Comparison of ENCODE assay signal across 13 cellular contexts in the genomic region with DNA sequence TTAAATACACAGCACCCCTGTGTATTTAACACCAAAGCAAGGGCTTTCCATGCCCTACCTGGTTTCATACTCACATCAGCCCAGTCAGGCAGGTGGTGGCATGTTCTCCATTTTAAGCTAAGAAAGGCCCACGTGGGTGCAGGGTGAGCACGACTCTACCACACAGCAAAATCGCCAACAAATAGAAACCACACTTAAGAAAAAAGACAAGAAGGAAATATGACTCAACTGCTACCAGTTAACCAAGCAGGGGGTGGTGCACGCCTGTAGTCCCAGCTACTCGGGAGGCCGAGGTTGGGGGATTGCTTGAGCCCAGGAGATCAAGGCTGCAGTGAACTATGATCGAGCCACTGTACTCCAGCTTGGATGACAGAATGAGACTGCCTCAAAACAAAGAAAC. TPM values are rescaled to one million over a fixed set of nuclear protein-coding genes. Genes with fewer than 3 reads are reported as not detected.
DNase-seq lines count a peak whose midpoint lies in the region; TF ChIP-seq lines count a peak whose summit lies in the region.
"Had no signal": no experiment of that assay in that cellular context is flagged by ENCODE, and none has a peak within 500 bp of the region (broad histone marks: within the 10 kb centered on the region; RNA-seq: fewer than 3 reads in every experiment).

No MANE protein-coding gene starts in this region.

- no peaks in the 10 kb centered on the region for H3K9me3 ChIP-seq in uterus
- H3K9me3 ChIP-seq: breast epithelium, Peyer's patch had no signal

- TF ChIP-seq POLR2A in uterus (IDR thresholded peaks at IDR 0.05), result no peak

- H3K4me1 ChIP-seq in uterus, result no peaks in the 10 kb centered on the region
- H3K4me1 ChIP-seq: breast epithelium, parathyroid adenoma had no signal

- peak overlapping the region; percentile 71 to 80 (median 74) for H3K4me3 Mint-ChIP-seq in immature natural killer cell

- H3K4me1 Mint-ChIP-seq in immature natural killer cell, result peaks cover 84 to 97% of the 10 kb centered on the region in 2 donors

- DNase-seq in activated gamma-delta T cell treated with Interleukin-2 at 50 U/mL for 16 hours (peak; percentile 10), activated gamma-delta T cell (lab: John Stamatoyannopoulos, UW) (no peak), immature natural killer cell (peak; percentile 50 to 59 (median 59)), superior temporal gyrus (ENCODE audit: extremely low spot score) (no peak), uterus (no peak), NCI-H2029 treated with DMSO at 0.1 percent for 48 hours (lab: John Stamatoyannopoulos, UW) (no peak)
- DNase-seq in activated CD4-positive, alpha-beta T cell treated with anti-CD3 and anti-CD28 coated beads, Interleukin-2, amount 50 U/mL, for 48 hours, result peak; percentile 22 to 34
- peak; percentile 17 to 29 for DNase-seq in stimulated activated CD8-positive, alpha-beta memory T cell treated with anti-CD3 and anti-CD28 coated beads, Interleukin-7, amount 100 ng/mL, for 48 hours (ENCODE audit: extremely low read depth in 1 of 2, low read depth in 1 of 2)
- DNase-seq: NCI-H187; Peyer's patch; stimulated activated naive CD4-positive, alpha-beta T cell had no signal

- peaks cover 8 to 25% (median 12%) of the 10 kb centered on the region in 3 donors for H3K36me3 Mint-ChIP-seq in immature natural killer cell

- H3K27me3 Mint-ChIP-seq in immature natural killer cell (ENCODE audit: low read depth in 3 of 3), result peaks cover 2 to 3% (median 3%) of the 10 kb centered on the region in 3 donors

- peak overlapping the region; percentile 74 to 92 (median 88) for H3K27ac Mint-ChIP-seq in immature natural killer cell

- H3K27me3 ChIP-seq in uterus, result no peaks in the 10 kb centered on the region
- H3K27me3 ChIP-seq: breast epithelium, Peyer's patch had no signal

- TF ChIP-seq CTCF in uterus (IDR thresholded peaks at IDR 0.05), result no peak

- intact Hi-C loops in uterus (cut with DNase I; ENCODE audit: low total_unique reads), result no loop called here

- H3K9me3 Mint-ChIP-seq in immature natural killer cell, result no peaks in the 10 kb centered on the region

- no peak overlapping the region for H3K4me3 ChIP-seq in uterus
- H3K4me3 ChIP-seq: breast epithelium, Peyer's patch had no signal

- H3K27ac ChIP-seq in uterus, result no peak overlapping the region
- H3K27ac ChIP-seq: breast epithelium, parathyroid adenoma, Peyer's patch had no signal

- no peaks in the 10 kb centered on the region for H3K36me3 ChIP-seq in uterus
- H3K36me3 ChIP-seq: breast epithelium, Peyer's patch had no signal

RNA-seq across cellular contexts. Expression of a gene that starts 35.2 kb away (rescaled TPM):
- polyA plus RNA-seq in immature natural killer cell, result 10 to 100 TPM; 16.3 to 59.9 (median 18.0) TPM
- 10 to 100 TPM in 3 of 4 donors, 1 to 10 TPM in 1; 6.1 to 32.5 (median 18.1) TPM for total RNA-seq in uterus

RNA-seq across cellular contexts. Expression of a gene that starts 42.5 kb away (rescaled TPM):
- 100 to 1,000 TPM; 352 to 519 (median 512) TPM for polyA plus RNA-seq in immature natural killer cell
- 10 to 100 TPM; 32.4 to 71.5 (median 43.8) TPM for total RNA-seq in uterus

Comparison
In these comparisons a context has a peak if more than half of its experiments do, and no peak if none do; other contexts are left out.
1. DNase-seq: peak in activated gamma-delta T cell treated with Interleukin-2 at 50 U/mL for 16 hours (single experiment), activated CD4-positive, alpha-beta T cell treated with anti-CD3 and anti-CD28 coated beads, Interleukin-2, amount 50 U/mL, for 48 hours (2 of 2), immature natural killer cell (3 of 3) and stimulated activated CD8-positive, alpha-beta memory T cell treated with anti-CD3 and anti-CD28 coated beads, Interleukin-7, amount 100 ng/mL, for 48 hours (2 of 2); none in activated gamma-delta T cell (single experiment), superior temporal gyrus (single experiment), uterus (0 of 2) and NCI-H2029 treated with DMSO at 0.1 percent for 48 hours (single experiment).